Comparison of ENCODE assay signal across 8 cellular contexts in the genomic region with DNA sequence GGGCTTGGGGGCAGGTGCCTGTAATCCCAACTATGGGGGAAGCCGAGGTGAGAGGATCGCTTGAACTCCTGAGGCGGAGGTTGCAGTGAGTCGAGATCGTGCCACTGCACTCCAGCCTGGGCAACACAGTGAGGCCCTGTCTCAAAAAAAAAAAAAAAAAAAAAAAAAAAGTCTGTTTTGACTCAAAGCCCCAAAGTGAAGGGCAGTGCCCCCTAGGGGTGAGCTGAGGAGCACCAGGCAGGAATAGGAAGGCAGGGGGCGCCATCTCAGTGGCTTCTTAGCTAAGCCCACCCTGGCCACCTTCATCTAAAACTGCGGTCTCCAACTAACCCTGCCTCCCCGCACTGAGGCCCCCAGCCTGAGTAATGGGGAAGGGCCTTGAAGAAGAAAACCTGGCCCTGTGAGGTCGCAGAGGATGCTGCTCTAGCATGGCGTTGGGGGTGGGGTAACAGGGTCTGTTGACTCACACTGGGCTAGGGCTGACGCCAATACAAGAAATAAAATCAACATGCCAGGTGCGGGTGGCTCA. TPM values are rescaled to one million over a fixed set of nuclear protein-coding genes. Genes with fewer than 3 reads are reported as not detected.
A peak's percentile ranks its signal among the peaks of the same experiment; 100 is the strongest.
DNase-seq lines count a peak whose midpoint lies in the region; ATAC-seq and TF ChIP-seq lines count a peak whose summit lies in the region.

No MANE protein-coding gene starts in this region.

- H4K20me1 ChIP-seq in SU-DHL-6 (ENCODE audit: low read depth, low read length), result no peaks in the 10 kb centered on the region

- H2AFZ ChIP-seq in SU-DHL-6 (ENCODE audit: low read depth, low read length, severe bottlenecking), result no peak overlapping the region

- H3K4me2 ChIP-seq in SU-DHL-6 (ENCODE audit: low read depth, low read length, poor library complexity, severe bottlenecking), result no peak overlapping the region

- no peak for TF ChIP-seq EP300 in gastroesophageal sphincter (IDR thresholded peaks at IDR 0.05)

- no peaks in the 10 kb centered on the region for H3K9me2 ChIP-seq in SU-DHL-6 (replicated peaks; ENCODE audit: insufficient read depth, low read length)

- peaks cover 9% of the 10 kb centered on the region for H3K27me3 ChIP-seq in AG04450 (ENCODE audit: control insufficient read depth, insufficient read depth, low read length)
- no peaks in the 10 kb centered on the region for H3K27me3 ChIP-seq in SU-DHL-6 (ENCODE audit: low read length)
- H3K27me3 ChIP-seq in gastroesophageal sphincter, result no peaks in the 10 kb centered on the region

- peaks cover 0 to 7% (median 0%) of the 10 kb centered on the region in 3 donors for H3K4me1 ChIP-seq in gastroesophageal sphincter

- no peaks in the 10 kb centered on the region for H3K79me2 ChIP-seq in SU-DHL-6 (ENCODE audit: insufficient read depth, low read length)

- H3K4me3 ChIP-seq in AG04450 (ENCODE audit: low read depth, low read length) (no peak overlapping the region), SU-DHL-6 (ENCODE audit: insufficient read depth, low read length, poor library complexity, severe bottlenecking) (no peak overlapping the region), gastroesophageal sphincter (no peak overlapping the region)

- DNase-seq in AG04450 (ENCODE audit: low read depth, low spot score) (no peak), GM19238 (ENCODE audit: insufficient read length, low spot score) (peak; percentile 48), dermis blood vessel endothelial cell (peak; percentile 69), neural crest cell (ENCODE audit: low read depth, low spot score) (peak; percentile 59)

- ATAC-seq in gastroesophageal sphincter (no peak), GM19467 (IDR thresholded peaks at IDR 0.05; ENCODE audit: unreplicated experiment) (no peak), GM21737 (IDR thresholded peaks at IDR 0.05; ENCODE audit: unreplicated experiment) (no peak)

- H3K4me1 Mint-ChIP-seq in neural crest cell, result peaks cover 20% of the 10 kb centered on the region

- H3K36me3 ChIP-seq in SU-DHL-6 (ENCODE audit: low read length), result no peaks in the 10 kb centered on the region
- no peaks in the 10 kb centered on the region for H3K36me3 ChIP-seq in gastroesophageal sphincter

- H3F3A ChIP-seq in SU-DHL-6 (ENCODE audit: insufficient read depth), result no peaks in the 10 kb centered on the region

- TF ChIP-seq CTCF in AG04450 (IDR thresholded peaks at IDR 0.05; ENCODE audit: low read depth, low read length) (peak; percentile 63), SU-DHL-6 (IDR thresholded peaks at IDR 0.05; ENCODE audit: insufficient read depth, low read length, poor library complexity, severe bottlenecking) (peak; percentile 96), neural crest cell (conservative IDR thresholded peaks at IDR 0.05) (peak; percentile 66), gastroesophageal sphincter (IDR thresholded peaks at IDR 0.05) (peak in 2 of 4 experiments; percentile 25 to 50)

- H3K27ac ChIP-seq in AG04450 (ENCODE audit: low read depth, low read length) (no peak overlapping the region), SU-DHL-6 (ENCODE audit: low read depth, low read length) (no peak overlapping the region), gastroesophageal sphincter (peak overlapping the region in 1 of 4 donors; percentile 6)

- POLR2A ChIA-PET in AG04450 (lab: Yijun Ruan, JAX), result interaction anchor here (0.6 kb wide), 1 partner anchor 111 kb away, joined by 3 read pairs; no protein-coding TSS in a partner anchor

- H3K9me3 ChIP-seq in AG04450 (ENCODE audit: control insufficient read depth, insufficient read depth, low read length) (no peaks in the 10 kb centered on the region), SU-DHL-6 (ENCODE audit: insufficient read depth, low read length) (no peaks in the 10 kb centered on the region), gastroesophageal sphincter (no peaks in the 10 kb centered on the region)

- peaks cover 23% of the 10 kb centered on the region for H3K27me3 Mint-ChIP-seq in neural crest cell (ENCODE audit: low read depth)

- no peak for TF ChIP-seq POLR2A in gastroesophageal sphincter (IDR thresholded peaks at IDR 0.05)

- no peak overlapping the region for H3K27ac Mint-ChIP-seq in neural crest cell (ENCODE audit: unreplicated experiment)

- H3K4me3 Mint-ChIP-seq in neural crest cell, result no peak overlapping the region

- no peaks in the 10 kb centered on the region for H3K36me3 Mint-ChIP-seq in neural crest cell (ENCODE audit: low read depth)

- CTCF ChIA-PET in AG04450 (lab: Charles Lee), result interaction anchor here (0.7 to 4.2 kb wide), 8 partner anchors 16 to 109 kb away, joined by 3 to 20 read pairs (median 7); no protein-coding TSS in a partner anchor

- 73 to 88% methylated on average over 4 of the region's 12 CpGs for WGBS in gastroesophageal sphincter (ENCODE audit: low coverage in 1 of 2), 2 donors

- no peak overlapping the region for H3K9ac ChIP-seq in SU-DHL-6 (ENCODE audit: low read length)

- no peaks in the 10 kb centered on the region for H3K9me3 Mint-ChIP-seq in neural crest cell

RNA-seq across cellular contexts. Expression of gene PODXL, which starts 9.8 kb away (rescaled TPM):
- polyA plus RNA-seq in AG04450 (2011; rRNA removed), result 0.79 and 0.92 TPM in 2 replicates
- polyA minus RNA-seq in AG04450 (2011; rRNA and poly(A)+ RNA removed), result 1.2 and 1.5 TPM in 2 replicates
- total RNA-seq in dermis blood vessel endothelial cell (98.4 and 257 TPM in 2 replicates), neural crest cell (21.4 and 22.5 TPM in 2 replicates), gastroesophageal sphincter (10 to 100 TPM; 13.2 to 40.2 (median 26.6) TPM)
